18 cellular contexts compared by ENCODE assay signal in genomic region chr2:40210344-40210967, GRCh38.
"Had no signal": no experiment of that assay in that cellular context is flagged by ENCODE, and none has a peak within 500 bp of the region (broad histone marks: within the 10 kb centered on the region; RNA-seq: fewer than 3 reads in every experiment).

No MANE protein-coding gene starts in this region.

- H3K4me1 ChIP-seq: ascending aorta, transverse colon had no signal

- H3K27ac Mint-ChIP-seq: activated B cell treated with CpG ODN at 0.5 μM for 24 hours; activated CD4-positive, alpha-beta memory T cell treated with anti-CD3 and anti-CD28 coated beads for 36 hours; activated naive CD8-positive, alpha-beta T cell treated with anti-CD3 and anti-CD28 coated beads, Interleukin-2, amount 10 ng/mL, durations not matched to agents 7 days and 5 days; naive thymus-derived CD4-positive, alpha-beta T cell had no signal

- H3K27ac ChIP-seq: ascending aorta, right atrium auricular region, SJSA1, skin epidermis, transverse colon had no signal

- H3K9me3 Mint-ChIP-seq: activated B cell treated with CpG ODN at 0.5 μM for 24 hours; activated CD4-positive, alpha-beta memory T cell treated with anti-CD3 and anti-CD28 coated beads for 36 hours; activated naive CD8-positive, alpha-beta T cell treated with anti-CD3 and anti-CD28 coated beads, Interleukin-2, amount 10 ng/mL, durations not matched to agents 7 days and 5 days had no signal

- H3K27me3 ChIP-seq: ascending aorta, right atrium auricular region, SJSA1, transverse colon had no signal

- H3K9me3 ChIP-seq: ascending aorta, right atrium auricular region, SJSA1, transverse colon had no signal

- H3K4me3 Mint-ChIP-seq: activated B cell treated with CpG ODN at 0.5 μM for 24 hours; activated CD4-positive, alpha-beta memory T cell treated with anti-CD3 and anti-CD28 coated beads for 36 hours; activated naive CD8-positive, alpha-beta T cell treated with anti-CD3 and anti-CD28 coated beads, Interleukin-2, amount 10 ng/mL, durations not matched to agents 7 days and 5 days; naive thymus-derived CD4-positive, alpha-beta T cell had no signal

- H3K27me3 Mint-ChIP-seq: activated B cell treated with CpG ODN at 0.5 μM for 24 hours; activated CD4-positive, alpha-beta memory T cell treated with anti-CD3 and anti-CD28 coated beads for 36 hours; activated naive CD8-positive, alpha-beta T cell treated with anti-CD3 and anti-CD28 coated beads, Interleukin-2, amount 10 ng/mL, durations not matched to agents 7 days and 5 days; naive thymus-derived CD4-positive, alpha-beta T cell had no signal

- ATAC-seq: esophagus mucosa; left colon; naive thymus-derived CD4-positive, alpha-beta T cell had no signal

- H3K36me3 Mint-ChIP-seq: activated CD4-positive, alpha-beta memory T cell treated with anti-CD3 and anti-CD28 coated beads for 36 hours; activated naive CD8-positive, alpha-beta T cell treated with anti-CD3 and anti-CD28 coated beads, Interleukin-2, amount 10 ng/mL, durations not matched to agents 7 days and 5 days had no signal

- DNase-seq: activated B cell treated with CpG ODN at 0.5 μM for 24 hours; activated CD4-positive, alpha-beta memory T cell treated with anti-CD3 and anti-CD28 coated beads for 36 hours; activated CD8-positive, alpha-beta memory T cell treated with anti-CD3 and anti-CD28 coated beads, Interleukin-2, amount 50 U/mL, for 4 hours; activated effector memory CD4-positive, alpha-beta T cell treated with anti-CD3 and anti-CD28 coated beads, Interleukin-2, amount 50 U/mL, for 16 hours; activated naive CD8-positive, alpha-beta T cell treated with anti-CD3 and anti-CD28 coated beads, Interleukin-2, amount 10 ng/mL, durations not matched to agents 7 days and 5 days; hippocampal formation; left colon; mammary epithelial cell; naive thymus-derived CD4-positive, alpha-beta T cell; posterior cingulate gyrus; stimulated activated CD4-positive, alpha-beta T cell treated with anti-CD3 and anti-CD28 coated beads, Interleukin-4, amount 100 ng/mL, for 4 hours; substantia nigra; transverse colon had no signal
